ENCODE assay signal across 11 cellular contexts in the genomic region with DNA sequence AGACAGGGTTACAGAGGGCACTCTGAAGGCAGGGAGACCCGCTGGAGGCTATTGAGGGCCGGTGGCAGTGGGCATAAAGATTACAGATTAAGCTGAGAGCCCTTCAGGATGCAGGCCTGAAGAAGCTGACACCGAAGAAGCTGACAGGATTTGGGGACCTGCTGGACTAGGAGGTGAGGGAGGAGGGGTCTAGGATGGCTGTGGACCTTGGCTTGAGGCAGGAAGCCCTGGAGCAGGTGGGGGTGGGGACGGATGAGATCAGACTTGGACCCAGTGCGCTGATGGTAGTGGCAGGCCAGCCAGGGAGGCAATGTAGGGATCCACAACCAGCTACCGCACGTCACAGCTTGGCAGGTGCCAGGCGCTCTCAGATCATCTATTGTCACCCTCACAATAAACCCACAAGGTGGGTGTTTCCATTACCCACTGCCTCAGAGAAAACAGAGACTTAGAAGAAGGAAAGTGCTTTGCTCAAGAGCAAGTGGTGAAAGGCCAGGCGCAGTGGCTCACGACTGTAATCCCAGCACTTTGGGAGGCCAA. TPM values are rescaled to one million over a fixed set of nuclear protein-coding genes. Genes with fewer than 3 reads are reported as not detected.
DNase-seq lines count a peak whose midpoint lies in the region; ATAC-seq and TF ChIP-seq lines count a peak whose summit lies in the region.
"Had no signal": no experiment of that assay in that cellular context is flagged by ENCODE, and none has a peak within 500 bp of the region (broad histone marks: within the 10 kb centered on the region; RNA-seq: fewer than 3 reads in every experiment).

No MANE protein-coding gene starts in this region.

- TF ChIP-seq CTCF in left ventricle myocardium inferior (IDR thresholded peaks at IDR 0.05; ENCODE audit: borderline replicate concordance) = no peak
- no peak for TF ChIP-seq CTCF in lower leg skin (IDR thresholded peaks at IDR 0.05)

- POLR2A ChIA-PET in T-cell (lab: Charles Lee) = no interaction called here

- H3K4me3 ChIP-seq in iPS DF 6.9 (ENCODE audit: low read length) (peak overlapping the region; percentile 67; the same call in 1 of the 2 replicates), left ventricle myocardium inferior (no peak overlapping the region), lower leg skin (ENCODE audit: low read depth, poor library complexity, severe bottlenecking) (no peak overlapping the region)

- peaks cover 23 to 37% (median 34%) of the 10 kb centered on the region in 3 donors for H3K4me1 Mint-ChIP-seq in T-cell
- H3K4me1 Mint-ChIP-seq in stimulated activated naive B cell treated with anti-CD40 and anti-IgM and Interleukin-4, amounts not matched to agents 10 μg/mL and 1 μg/mL and 100 μg/mL, for 72 hours = peaks cover 43 to 65% of the 10 kb centered on the region in 2 donors

- peaks cover 12 to 13% of the 10 kb centered on the region in 2 donors for H3K27me3 Mint-ChIP-seq in T-cell
- H3K27me3 Mint-ChIP-seq in stimulated activated naive B cell treated with anti-CD40 and anti-IgM and Interleukin-4, amounts not matched to agents 10 μg/mL and 1 μg/mL and 100 μg/mL, for 72 hours = peaks cover 6 to 15% of the 10 kb centered on the region in 2 donors

- WGBS in iPS DF 6.9 (ENCODE audit: insufficient coverage, insufficient read length) = no CpG with 5 or more reads among the region's 10 CpGs
- WGBS in lower leg skin, 2 donors = 53 to 62% methylated on average over 10 of the region's 10 CpGs

- H3K4me1 ChIP-seq in iPS DF 6.9 (ENCODE audit: control insufficient read depth, insufficient read depth, low read length) (peaks cover 12% of the 10 kb centered on the region; the same call in 1 of the 2 replicates), left ventricle myocardium inferior (peaks cover 56% of the 10 kb centered on the region)

- peak overlapping the region; percentile 57 to 66 (median 59) for H3K4me3 Mint-ChIP-seq in T-cell
- H3K4me3 Mint-ChIP-seq in stimulated activated naive B cell treated with anti-CD40 and anti-IgM and Interleukin-4, amounts not matched to agents 10 μg/mL and 1 μg/mL and 100 μg/mL, for 72 hours = peak overlapping the region; percentile 82 to 87

- no peaks in the 10 kb centered on the region for H3K9me3 ChIP-seq in iPS DF 6.9 (ENCODE audit: control insufficient read depth, insufficient read depth, low read length)
- no peaks in the 10 kb centered on the region for H3K9me3 ChIP-seq in left ventricle myocardium inferior (replicated peaks)

- H3K9me3 Mint-ChIP-seq in T-cell = no peaks in the 10 kb centered on the region
- H3K9me3 Mint-ChIP-seq in stimulated activated naive B cell treated with anti-CD40 and anti-IgM and Interleukin-4, amounts not matched to agents 10 μg/mL and 1 μg/mL and 100 μg/mL, for 72 hours = peaks cover 0 to 2% of the 10 kb centered on the region in 2 donors

- intact Hi-C loops in left ventricle myocardium inferior (cut with micrococcal nuclease) (no loop called here), lower leg skin (cut with DNase I; ENCODE audit: low total_unique reads) (no loop called here)

- DNase-seq in activated T-cell treated with anti-CD3 and anti-CD28 coated beads, Interleukin-2, amount 50 U/mL, for 1 hour = peak; percentile 32
- DNase-seq in activated T-cell treated with anti-CD3 and anti-CD28 coated beads for 4 hours (no peak), T-cell (peak in 2 of 34 experiments; percentile 18 to 34), iPS DF 6.9 (ENCODE audit: low read depth, low spot score) (no peak), NCI-H1092 treated with DMSO at 0.1 percent for 48 hours (lab: John Stamatoyannopoulos, UW) (no peak), left ventricle myocardium inferior (no peak), lower leg skin (ENCODE audit: low spot score in 2 of 2) (no peak)
- no peak for DNase-seq in stimulated activated naive B cell treated with anti-CD40 and anti-IgM and Interleukin-4, amounts not matched to agents 10 μg/mL and 1 μg/mL and 100 μg/mL, for 72 hours
- DNase-seq: kidney glomerular epithelial cell, RPMI8226 had no signal

- no peak overlapping the region for H3K27ac ChIP-seq in iPS DF 6.9 (ENCODE audit: low read length)
- H3K27ac ChIP-seq in left ventricle myocardium inferior (replicated peaks) = no peak overlapping the region
- H3K27ac ChIP-seq: KMS-11 had no signal

- no peak overlapping the region for H3K27ac Mint-ChIP-seq in T-cell
- peak overlapping the region; percentile 87 for H3K27ac Mint-ChIP-seq in stimulated activated naive B cell treated with anti-CD40 and anti-IgM and Interleukin-4, amounts not matched to agents 10 μg/mL and 1 μg/mL and 100 μg/mL, for 72 hours

- CTCF ChIA-PET in T-cell (lab: Charles Lee) = interaction anchor here (0.6 to 1.9 kb wide), 6 partner anchors 9 to 569 kb away, joined by 3 to 8 read pairs (median 6); no protein-coding TSS in a partner anchor

- H3K36me3 Mint-ChIP-seq in T-cell = peaks cover 4% of the 10 kb centered on the region
- H3K36me3 Mint-ChIP-seq in stimulated activated naive B cell treated with anti-CD40 and anti-IgM and Interleukin-4, amounts not matched to agents 10 μg/mL and 1 μg/mL and 100 μg/mL, for 72 hours = peaks cover 18 to 39% of the 10 kb centered on the region in 2 donors

- TF ChIP-seq POLR2A in lower leg skin (IDR thresholded peaks at IDR 0.05) = no peak

- H3K27me3 ChIP-seq in iPS DF 6.9 (ENCODE audit: control insufficient read depth, insufficient read depth, low read length) (no peaks in the 10 kb centered on the region), left ventricle myocardium inferior (ENCODE audit: low read depth) (peaks cover 11% of the 10 kb centered on the region)

- ATAC-seq in T-cell (replicated peaks in 1 of 4) = peak in 1 of 4 experiments; percentile 48
- ATAC-seq in stimulated activated naive B cell treated with anti-CD40 and anti-IgM and Interleukin-4, amounts not matched to agents 10 μg/mL and 1 μg/mL and 100 μg/mL, for 72 hours (replicated peaks) = peak; percentile 17 to 18

- peaks cover 4% of the 10 kb centered on the region; the same call in 1 of the 2 replicates for H3K36me3 ChIP-seq in iPS DF 6.9 (ENCODE audit: control insufficient read depth, insufficient read depth, low read length)
- H3K36me3 ChIP-seq in left ventricle myocardium inferior = peaks cover 18% of the 10 kb centered on the region

RNA-seq across cellular contexts. Expression of a gene that starts 0.9 kb away (rescaled TPM):
- total RNA-seq in T-cell = under 1 TPM; 0.23 to 0.70 (median 0.35) TPM
- 1.6 TPM for total RNA-seq in left ventricle myocardium inferior
- total RNA-seq in lower leg skin = under 1 TPM in 1 of 4 donors, not detected in 3; 0.39 TPM

RNA-seq across cellular contexts. Expression of a gene that starts 19.6 kb away (rescaled TPM):
- total RNA-seq in T-cell = 10 to 100 TPM; 69.5 to 95.9 (median 91.3) TPM
- 33.0 TPM for total RNA-seq in left ventricle myocardium inferior
- 10 to 100 TPM; 20.7 to 31.9 (median 29.5) TPM for total RNA-seq in lower leg skin

RNA-seq across cellular contexts. Expression of a gene that starts 35.0 kb away (rescaled TPM):
- total RNA-seq in T-cell (under 1 TPM in 1 of 5 donors, not detected in 4; 0.33 TPM), left ventricle myocardium inferior (137 TPM), lower leg skin (1 to 10 TPM; 1.0 to 9.9 (median 5.6) TPM)

RNA-seq across cellular contexts. Expression of a gene that starts 35.7 kb away (rescaled TPM):
- 10 to 100 TPM; 18.8 to 37.2 (median 30.0) TPM for total RNA-seq in T-cell
- total RNA-seq in left ventricle myocardium inferior = 206 TPM
- 10 to 100 TPM; 35.6 to 86.6 (median 57.0) TPM for total RNA-seq in lower leg skin

Comparison
In these comparisons a context has a peak if more than half of its experiments do, and no peak if none do; other contexts are left out.
1. RNA of a gene that starts 35.0 kb away (total RNA-seq): 137 TPM in left ventricle myocardium inferior (single experiment); 1.0 to 9.9 TPM in lower leg skin and 0.33 TPM in T-cell; every median in the first group is over 10 times any median in the second.